31 cellular contexts compared by ENCODE assay signal in genomic region chr5:175393922-175394321, GRCh38. TPM values are rescaled to one million over a fixed set of nuclear protein-coding genes. Genes with fewer than 3 reads are reported as not detected.
"Had no signal": no experiment of that assay in that cellular context is flagged by ENCODE, and none has a peak within 500 bp of the region (broad histone marks: within the 10 kb centered on the region; RNA-seq: fewer than 3 reads in every experiment).

No MANE protein-coding gene starts in this region.

- DNase-seq: cortex of kidney; effector memory CD8-positive, alpha-beta T cell; erythroblast; esophagus squamous epithelium; foreskin melanocyte; glutamatergic neuron; heart right ventricle; hippocampal formation; left colon; left ventricle myocardium inferior; lower lobe of right lung; natural killer cell; stimulated activated CD4-positive, alpha-beta T cell treated with anti-CD3 and anti-CD28 coated beads, Interleukin-2, amount 100 ng/mL, for 24 hours; stimulated activated CD4-positive, alpha-beta T cell treated with anti-CD3 and anti-CD28 coated beads, Interleukin-4, amount 100 ng/mL, for 24 hours; stimulated activated naive CD8-positive, alpha-beta T cell treated with anti-CD3 and anti-CD28 coated beads, Interleukin-15, Interleukin-2, amounts not matched to agents 100 U/mL and 50 U/mL, for 24 hours; substantia nigra; testis; transverse colon; upper lobe of right lung; uterus had no signal

- H3K4me3 ChIP-seq: esophagus squamous epithelium, heart right ventricle, left ventricle myocardium inferior, lower lobe of right lung, testis, transverse colon, upper lobe of right lung, uterus had no signal

- H3K9ac ChIP-seq: parathyroid adenoma had no signal

- H3K27ac ChIP-seq: esophagus squamous epithelium, heart right ventricle, left ventricle myocardium inferior, lower lobe of right lung, neutrophil, parathyroid adenoma, testis, transverse colon, upper lobe of right lung, uterus had no signal

- H3K36me3 ChIP-seq: esophagus squamous epithelium, heart right ventricle, left ventricle myocardium inferior, lower lobe of right lung, neutrophil, transverse colon, upper lobe of right lung, uterus had no signal

- H3K4me3 Mint-ChIP-seq: effector memory CD8-positive, alpha-beta T cell; natural killer cell; neural crest cell; stimulated activated memory B cell treated with anti-CD40 and anti-IgM and Interleukin-4, amounts not matched to agents 10 μg/mL and 1 μg/mL and 100 μg/mL, for 72 hours had no signal

- H2AFZ ChIP-seq: parathyroid adenoma had no signal

- FAIRE-seq: endometrium, islet of Langerhans had no signal

- ATAC-seq: effector memory CD8-positive, alpha-beta T cell; heart right ventricle; left colon; natural killer cell; sciatic nerve; stimulated activated memory B cell treated with anti-CD40 and anti-IgM and Interleukin-4, amounts not matched to agents 10 μg/mL and 1 μg/mL and 100 μg/mL, for 72 hours; stimulated activated naive CD8-positive, alpha-beta T cell treated with anti-CD3 and anti-CD28 coated beads, Interleukin-15, Interleukin-2, amounts not matched to agents 100 U/mL and 50 U/mL, for 24 hours; upper lobe of right lung had no signal

- H3K9me3 Mint-ChIP-seq: effector memory CD8-positive, alpha-beta T cell; natural killer cell; neural crest cell; stimulated activated memory B cell treated with anti-CD40 and anti-IgM and Interleukin-4, amounts not matched to agents 10 μg/mL and 1 μg/mL and 100 μg/mL, for 72 hours had no signal

- H3K9me3 ChIP-seq: esophagus squamous epithelium, left ventricle myocardium inferior, lower lobe of right lung, neutrophil, testis, transverse colon, upper lobe of right lung, uterus had no signal

- H3K36me3 Mint-ChIP-seq: natural killer cell; stimulated activated memory B cell treated with anti-CD40 and anti-IgM and Interleukin-4, amounts not matched to agents 10 μg/mL and 1 μg/mL and 100 μg/mL, for 72 hours had no signal

- H3K27ac Mint-ChIP-seq: effector memory CD8-positive, alpha-beta T cell; natural killer cell; progenitor cell of endocrine pancreas; stimulated activated memory B cell treated with anti-CD40 and anti-IgM and Interleukin-4, amounts not matched to agents 10 μg/mL and 1 μg/mL and 100 μg/mL, for 72 hours had no signal

- H3K4me1 Mint-ChIP-seq: natural killer cell; stimulated activated memory B cell treated with anti-CD40 and anti-IgM and Interleukin-4, amounts not matched to agents 10 μg/mL and 1 μg/mL and 100 μg/mL, for 72 hours had no signal

- H3K27me3 ChIP-seq: neutrophil, testis, transverse colon, upper lobe of right lung, uterus had no signal

- H3K79me2 ChIP-seq: parathyroid adenoma had no signal

- H3K4me1 ChIP-seq: esophagus squamous epithelium, heart right ventricle, left ventricle myocardium inferior, lower lobe of right lung, parathyroid adenoma, testis, transverse colon, upper lobe of right lung, uterus had no signal

RNA-seq across cellular contexts. Expression of gene DRD1, which starts 50.1 kb away (rescaled TPM):
- total RNA-seq: dermis microvascular lymphatic vessel endothelial cell, kidney epithelial cell, left ventricle myocardium inferior, natural killer cell, neural crest cell, progenitor cell of endocrine pancreas, skeletal muscle tissue had no signal
- polyA plus RNA-seq: heart right ventricle had no signal
